Comparison of ENCODE assay signal across 1 cellular context in the genomic region with DNA sequence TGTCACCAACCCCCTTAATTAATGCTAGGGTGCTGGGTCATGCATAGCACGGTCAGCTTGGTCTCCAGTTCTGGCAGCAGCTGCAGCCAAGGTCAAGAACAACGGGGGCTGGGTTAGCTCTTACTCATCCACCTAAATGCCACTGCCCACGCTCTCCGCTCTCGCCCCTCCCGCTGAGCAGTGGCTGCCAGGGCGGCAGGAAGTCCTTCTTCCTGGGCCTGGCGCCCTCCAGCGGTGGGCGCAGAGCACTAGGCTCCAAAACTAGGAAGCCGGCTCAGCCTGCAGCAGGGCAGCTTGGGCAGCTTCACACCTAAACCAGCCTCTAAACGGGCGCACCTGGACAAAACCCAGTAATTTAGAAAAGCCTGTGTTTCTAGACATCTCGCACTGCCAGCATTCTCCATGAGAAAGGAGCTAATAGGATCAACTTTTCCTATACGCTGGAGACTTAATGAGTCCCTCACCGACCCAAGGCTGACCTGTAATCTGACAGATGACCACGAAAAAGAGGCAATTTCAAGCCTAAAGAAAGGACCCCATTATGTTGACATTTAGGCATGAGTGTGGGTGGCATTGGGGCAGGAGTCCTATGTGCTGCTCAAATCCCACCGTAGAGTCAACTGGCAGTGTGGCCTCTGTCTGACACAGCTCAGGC.
TF ChIP-seq lines count a peak whose summit lies in the region.

No MANE protein-coding gene starts in this region.

TF ChIP-seq in HEK293, 187 proteins besides CTCF, POLR2A, EP300 and RAD21 (continued from another document):
- TF ChIP-seq, protein P1, sequence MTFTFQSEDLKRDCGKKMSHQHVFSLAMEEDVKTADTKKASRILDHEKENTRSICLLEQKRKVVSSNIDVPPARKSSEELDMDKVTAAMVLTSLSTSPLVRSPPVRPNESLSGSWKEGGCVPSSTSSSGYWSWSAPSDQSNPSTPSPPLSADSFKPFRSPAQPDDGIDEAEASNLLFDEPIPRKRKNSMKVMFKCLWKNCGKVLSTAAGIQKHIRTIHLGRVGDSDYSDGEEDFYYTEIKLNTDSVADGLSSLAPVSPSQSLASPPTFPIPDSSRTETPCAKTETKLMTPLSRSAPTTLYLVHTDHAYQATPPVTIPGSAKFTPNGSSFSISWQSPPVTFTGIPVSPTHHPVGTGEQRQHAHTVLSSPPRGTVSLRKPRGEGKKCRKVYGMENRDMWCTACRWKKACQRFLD (tag by site-specific recombination; IDR thresholded peaks at IDR 0.05), result no peak
- TF ChIP-seq ZNF423 (tag by site-specific recombination; IDR thresholded peaks at IDR 0.05) (no peak), SP2 (tag by site-specific recombination; IDR thresholded peaks at IDR 0.05) (no peak), TCF7L2 (IDR thresholded peaks at IDR 0.05; ENCODE audit: borderline replicate concordance, low read depth, low read length) (no peak), ZNF501 (tag by site-specific recombination; IDR thresholded peaks at IDR 0.05) (0 out of 2 replicates have a peak, but pooled peaks have one; percentile 30), ZNF792 (tag by site-specific recombination; IDR thresholded peaks at IDR 0.05) (no peak), ZNF394 (tag by site-specific recombination; IDR thresholded peaks at IDR 0.05; ENCODE audit: borderline replicate concordance) (no peak), KLF1 (tag by site-specific recombination; IDR thresholded peaks at IDR 0.05) (no peak), ZNF2 (tag by site-specific recombination; IDR thresholded peaks at IDR 0.05) (0 out of 2 replicates have a peak, but pooled peaks have one; percentile 63), ZNF311 (tag by site-specific recombination; IDR thresholded peaks at IDR 0.05; ENCODE audit: borderline replicate concordance) (no peak), ZNF521 (tag by site-specific recombination; IDR thresholded peaks at IDR 0.05) (no peak), ZNF510 (tag by site-specific recombination; IDR thresholded peaks at IDR 0.05; ENCODE audit: insufficient replicate concordance) (no peak), IKZF3 (tag by site-specific recombination; IDR thresholded peaks at IDR 0.05) (peak; percentile 15; the same call in 1 of the 2 replicates), BCL11B (tag by site-specific recombination; IDR thresholded peaks at IDR 0.05; ENCODE audit: low read depth) (no peak), ZNF549 (tag by site-specific recombination; IDR thresholded peaks at IDR 0.05) (no peak), MZF1 (tag by site-specific recombination; IDR thresholded peaks at IDR 0.05; ENCODE audit: borderline replicate concordance) (no peak), ZNF473 (tag by site-specific recombination; IDR thresholded peaks at IDR 0.05) (no peak), OSR2 (tag by site-specific recombination; IDR thresholded peaks at IDR 0.05) (no peak), ZNF112 (tag by site-specific recombination; IDR thresholded peaks at IDR 0.05) (no peak), ZNF664 (tag by site-specific recombination; IDR thresholded peaks at IDR 0.05) (no peak), ZNF529 (tag by site-specific recombination; IDR thresholded peaks at IDR 0.05; ENCODE audit: insufficient replicate concordance) (no peak), ZNF37A (tag by site-specific recombination; IDR thresholded peaks at IDR 0.05) (no peak), ZNF654 (tag by site-specific recombination; IDR thresholded peaks at IDR 0.05; ENCODE audit: low read depth) (peak; percentile 67), ZNF24 (tag by site-specific recombination; IDR thresholded peaks at IDR 0.05) (no peak), ZBTB48 (tag by site-specific recombination; IDR thresholded peaks at IDR 0.05) (no peak), SP7 (tag by site-specific recombination; IDR thresholded peaks at IDR 0.05) (0 out of 2 replicates have a peak, but pooled peaks have one; percentile 24), FEZF1 (tag by site-specific recombination; IDR thresholded peaks at IDR 0.05) (no peak)
- TF ChIP-seq, protein P2, sequence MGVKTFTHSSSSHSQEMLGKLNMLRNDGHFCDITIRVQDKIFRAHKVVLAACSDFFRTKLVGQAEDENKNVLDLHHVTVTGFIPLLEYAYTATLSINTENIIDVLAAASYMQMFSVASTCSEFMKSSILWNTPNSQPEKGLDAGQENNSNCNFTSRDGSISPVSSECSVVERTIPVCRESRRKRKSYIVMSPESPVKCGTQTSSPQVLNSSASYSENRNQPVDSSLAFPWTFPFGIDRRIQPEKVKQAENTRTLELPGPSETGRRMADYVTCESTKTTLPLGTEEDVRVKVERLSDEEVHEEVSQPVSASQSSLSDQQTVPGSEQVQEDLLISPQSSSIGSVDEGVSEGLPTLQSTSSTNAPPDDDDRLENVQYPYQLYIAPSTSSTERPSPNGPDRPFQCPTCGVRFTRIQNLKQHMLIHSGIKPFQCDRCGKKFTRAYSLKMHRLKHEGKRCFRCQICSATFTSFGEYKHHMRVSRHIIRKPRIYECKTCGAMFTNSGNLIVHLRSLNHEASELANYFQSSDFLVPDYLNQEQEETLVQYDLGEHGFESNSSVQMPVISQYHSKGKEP (tag by site-specific recombination; IDR thresholded peaks at IDR 0.05), result no peak
- TF ChIP-seq, protein P3, sequence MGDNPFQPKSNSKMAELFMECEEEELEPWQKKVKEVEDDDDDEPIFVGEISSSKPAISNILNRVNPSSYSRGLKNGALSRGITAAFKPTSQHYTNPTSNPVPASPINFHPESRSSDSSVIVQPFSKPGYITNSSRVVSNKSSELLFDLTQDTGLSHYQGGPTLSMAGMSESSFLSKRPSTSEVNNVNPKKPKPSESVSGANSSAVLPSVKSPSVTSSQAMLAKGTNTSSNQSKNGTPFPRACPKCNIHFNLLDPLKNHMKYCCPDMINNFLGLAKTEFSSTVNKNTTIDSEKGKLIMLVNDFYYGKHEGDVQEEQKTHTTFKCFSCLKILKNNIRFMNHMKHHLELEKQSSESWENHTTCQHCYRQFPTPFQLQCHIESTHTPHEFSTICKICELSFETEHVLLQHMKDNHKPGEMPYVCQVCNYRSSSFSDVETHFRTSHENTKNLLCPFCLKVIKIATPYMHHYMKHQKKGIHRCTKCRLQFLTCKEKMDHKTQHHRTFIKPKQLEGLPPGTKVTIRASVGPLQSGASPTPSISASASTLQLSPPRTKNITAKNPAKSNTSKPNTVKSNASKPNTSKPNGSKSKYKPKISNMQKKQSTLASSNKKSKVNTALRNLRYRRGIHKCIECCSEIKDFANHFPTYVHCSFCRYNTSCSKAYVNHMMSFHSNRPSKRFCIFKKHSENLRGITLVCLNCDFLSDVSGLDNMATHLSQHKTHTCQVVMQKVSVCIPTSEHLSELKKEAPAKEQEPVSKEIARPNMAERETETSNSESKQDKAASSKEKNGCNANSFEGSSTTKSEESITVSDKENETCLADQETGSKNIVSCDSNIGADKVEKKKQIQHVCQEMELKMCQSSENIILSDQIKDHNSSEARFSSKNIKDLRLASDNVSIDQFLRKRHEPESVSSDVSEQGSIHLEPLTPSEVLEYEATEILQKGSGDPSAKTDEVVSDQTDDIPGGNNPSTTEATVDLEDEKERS (tag by site-specific recombination; IDR thresholded peaks at IDR 0.05), result no peak
- TF ChIP-seq, protein P4, sequence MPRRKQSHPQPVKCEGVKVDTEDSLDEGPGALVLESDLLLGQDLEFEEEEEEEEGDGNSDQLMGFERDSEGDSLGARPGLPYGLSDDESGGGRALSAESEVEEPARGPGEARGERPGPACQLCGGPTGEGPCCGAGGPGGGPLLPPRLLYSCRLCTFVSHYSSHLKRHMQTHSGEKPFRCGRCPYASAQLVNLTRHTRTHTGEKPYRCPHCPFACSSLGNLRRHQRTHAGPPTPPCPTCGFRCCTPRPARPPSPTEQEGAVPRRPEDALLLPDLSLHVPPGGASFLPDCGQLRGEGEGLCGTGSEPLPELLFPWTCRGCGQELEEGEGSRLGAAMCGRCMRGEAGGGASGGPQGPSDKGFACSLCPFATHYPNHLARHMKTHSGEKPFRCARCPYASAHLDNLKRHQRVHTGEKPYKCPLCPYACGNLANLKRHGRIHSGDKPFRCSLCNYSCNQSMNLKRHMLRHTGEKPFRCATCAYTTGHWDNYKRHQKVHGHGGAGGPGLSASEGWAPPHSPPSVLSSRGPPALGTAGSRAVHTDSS (tag by site-specific recombination; IDR thresholded peaks at IDR 0.05), result no peak
- TF ChIP-seq, protein P5, sequence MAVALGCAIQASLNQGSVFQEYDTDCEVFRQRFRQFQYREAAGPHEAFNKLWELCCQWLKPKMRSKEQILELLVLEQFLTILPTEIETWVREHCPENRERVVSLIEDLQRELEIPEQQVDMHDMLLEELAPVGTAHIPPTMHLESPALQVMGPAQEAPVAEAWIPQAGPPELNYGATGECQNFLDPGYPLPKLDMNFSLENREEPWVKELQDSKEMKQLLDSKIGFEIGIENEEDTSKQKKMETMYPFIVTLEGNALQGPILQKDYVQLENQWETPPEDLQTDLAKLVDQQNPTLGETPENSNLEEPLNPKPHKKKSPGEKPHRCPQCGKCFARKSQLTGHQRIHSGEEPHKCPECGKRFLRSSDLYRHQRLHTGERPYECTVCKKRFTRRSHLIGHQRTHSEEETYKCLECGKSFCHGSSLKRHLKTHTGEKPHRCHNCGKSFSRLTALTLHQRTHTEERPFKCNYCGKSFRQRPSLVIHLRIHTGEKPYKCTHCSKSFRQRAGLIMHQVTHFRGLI (tag by site-specific recombination; IDR thresholded peaks at IDR 0.05), result no peak
- TF ChIP-seq, protein P6, sequence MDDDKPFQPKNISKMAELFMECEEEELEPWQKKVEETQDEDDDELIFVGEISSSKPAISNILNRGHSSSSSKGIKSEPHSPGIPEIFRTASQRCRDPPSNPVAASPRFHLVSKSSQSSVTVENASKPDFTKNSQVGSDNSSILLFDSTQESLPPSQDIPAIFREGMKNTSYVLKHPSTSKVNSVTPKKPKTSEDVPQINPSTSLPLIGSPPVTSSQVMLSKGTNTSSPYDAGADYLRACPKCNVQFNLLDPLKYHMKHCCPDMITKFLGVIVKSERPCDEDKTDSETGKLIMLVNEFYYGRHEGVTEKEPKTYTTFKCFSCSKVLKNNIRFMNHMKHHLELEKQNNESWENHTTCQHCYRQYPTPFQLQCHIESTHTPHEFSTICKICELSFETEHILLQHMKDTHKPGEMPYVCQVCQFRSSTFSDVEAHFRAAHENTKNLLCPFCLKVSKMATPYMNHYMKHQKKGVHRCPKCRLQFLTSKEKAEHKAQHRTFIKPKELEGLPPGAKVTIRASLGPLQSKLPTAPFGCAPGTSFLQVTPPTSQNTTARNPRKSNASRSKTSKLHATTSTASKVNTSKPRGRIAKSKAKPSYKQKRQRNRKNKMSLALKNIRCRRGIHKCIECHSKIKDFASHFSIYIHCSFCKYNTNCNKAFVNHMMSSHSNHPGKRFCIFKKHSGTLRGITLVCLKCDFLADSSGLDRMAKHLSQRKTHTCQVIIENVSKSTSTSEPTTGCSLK (tag by site-specific recombination; IDR thresholded peaks at IDR 0.05), result no peak
- TF ChIP-seq, protein P7, sequence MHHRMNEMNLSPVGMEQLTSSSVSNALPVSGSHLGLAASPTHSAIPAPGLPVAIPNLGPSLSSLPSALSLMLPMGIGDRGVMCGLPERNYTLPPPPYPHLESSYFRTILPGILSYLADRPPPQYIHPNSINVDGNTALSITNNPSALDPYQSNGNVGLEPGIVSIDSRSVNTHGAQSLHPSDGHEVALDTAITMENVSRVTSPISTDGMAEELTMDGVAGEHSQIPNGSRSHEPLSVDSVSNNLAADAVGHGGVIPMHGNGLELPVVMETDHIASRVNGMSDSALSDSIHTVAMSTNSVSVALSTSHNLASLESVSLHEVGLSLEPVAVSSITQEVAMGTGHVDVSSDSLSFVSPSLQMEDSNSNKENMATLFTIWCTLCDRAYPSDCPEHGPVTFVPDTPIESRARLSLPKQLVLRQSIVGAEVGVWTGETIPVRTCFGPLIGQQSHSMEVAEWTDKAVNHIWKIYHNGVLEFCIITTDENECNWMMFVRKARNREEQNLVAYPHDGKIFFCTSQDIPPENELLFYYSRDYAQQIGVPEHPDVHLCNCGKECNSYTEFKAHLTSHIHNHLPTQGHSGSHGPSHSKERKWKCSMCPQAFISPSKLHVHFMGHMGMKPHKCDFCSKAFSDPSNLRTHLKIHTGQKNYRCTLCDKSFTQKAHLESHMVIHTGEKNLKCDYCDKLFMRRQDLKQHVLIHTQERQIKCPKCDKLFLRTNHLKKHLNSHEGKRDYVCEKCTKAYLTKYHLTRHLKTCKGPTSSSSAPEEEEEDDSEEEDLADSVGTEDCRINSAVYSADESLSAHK (tag by site-specific recombination; IDR thresholded peaks at IDR 0.05), result no peak
- TF ChIP-seq, protein P8, sequence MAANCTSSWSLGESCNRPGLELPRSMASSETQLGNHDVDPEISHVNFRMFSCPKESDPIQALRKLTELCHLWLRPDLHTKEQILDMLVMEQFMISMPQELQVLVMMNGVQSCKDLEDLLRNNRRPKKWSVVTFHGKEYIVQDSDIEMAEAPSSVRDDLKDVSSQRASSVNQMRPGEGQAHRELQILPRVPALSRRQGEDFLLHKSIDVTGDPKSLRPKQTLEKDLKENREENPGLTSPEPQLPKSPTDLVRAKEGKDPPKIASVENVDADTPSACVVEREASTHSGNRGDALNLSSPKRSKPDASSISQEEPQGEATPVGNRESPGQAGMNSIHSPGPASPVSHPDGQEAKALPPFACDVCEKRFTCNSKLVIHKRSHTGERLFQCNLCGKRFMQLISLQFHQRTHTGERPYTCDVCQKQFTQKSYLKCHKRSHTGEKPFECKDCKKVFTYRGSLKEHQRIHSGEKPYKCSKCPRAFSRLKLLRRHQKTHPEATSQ (tag by site-specific recombination; IDR thresholded peaks at IDR 0.05), result peak; percentile 12; the same call in 1 of the 2 replicates
- TF ChIP-seq, protein P9, sequence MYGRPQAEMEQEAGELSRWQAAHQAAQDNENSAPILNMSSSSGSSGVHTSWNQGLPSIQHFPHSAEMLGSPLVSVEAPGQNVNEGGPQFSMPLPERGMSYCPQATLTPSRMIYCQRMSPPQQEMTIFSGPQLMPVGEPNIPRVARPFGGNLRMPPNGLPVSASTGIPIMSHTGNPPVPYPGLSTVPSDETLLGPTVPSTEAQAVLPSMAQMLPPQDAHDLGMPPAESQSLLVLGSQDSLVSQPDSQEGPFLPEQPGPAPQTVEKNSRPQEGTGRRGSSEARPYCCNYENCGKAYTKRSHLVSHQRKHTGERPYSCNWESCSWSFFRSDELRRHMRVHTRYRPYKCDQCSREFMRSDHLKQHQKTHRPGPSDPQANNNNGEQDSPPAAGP (tag by site-specific recombination; IDR thresholded peaks at IDR 0.05), result no peak
